ENCODE assay signal across 9 cellular contexts in the genomic region with DNA sequence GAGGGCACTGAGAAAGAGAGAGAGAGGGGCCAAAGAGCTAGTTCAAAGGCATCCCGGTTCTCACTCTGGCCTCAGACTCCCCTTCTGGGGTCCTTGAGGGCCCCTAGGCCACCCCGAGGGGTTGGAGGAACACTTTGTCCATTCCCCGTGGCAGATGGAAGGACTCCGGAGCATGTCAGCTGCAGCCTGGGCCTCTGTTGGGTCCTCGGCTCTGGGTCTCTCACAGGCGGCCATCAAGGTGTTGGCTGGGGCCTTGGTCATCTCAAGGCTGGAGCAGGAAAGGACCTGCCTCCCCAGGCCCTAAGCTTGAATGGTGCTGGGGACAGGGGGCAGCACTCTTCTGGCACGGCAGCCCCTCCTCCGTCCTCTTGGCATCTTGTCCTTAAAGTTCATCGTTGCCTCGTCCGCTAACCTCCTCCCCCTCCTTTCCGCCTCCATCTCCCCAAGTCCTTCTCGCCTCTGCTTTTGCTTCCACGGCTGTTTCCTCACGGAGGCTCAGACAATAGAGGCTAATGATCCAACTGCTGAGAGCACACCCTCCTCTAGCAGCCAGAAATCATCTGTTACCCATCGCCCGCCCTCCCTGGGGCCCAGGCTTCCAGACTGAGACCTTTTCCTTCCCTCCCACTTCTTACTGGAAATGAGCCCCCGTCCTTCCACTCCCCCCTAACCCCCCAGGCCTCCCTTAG. TPM values are rescaled to one million over a fixed set of nuclear protein-coding genes. Genes with fewer than 3 reads are reported as not detected.
DNase-seq lines count a peak whose midpoint lies in the region; ATAC-seq and TF ChIP-seq lines count a peak whose summit lies in the region.
"Had no signal": no experiment of that assay in that cellular context is flagged by ENCODE, and none has a peak within 500 bp of the region (broad histone marks: within the 10 kb centered on the region; RNA-seq: fewer than 3 reads in every experiment).

No MANE protein-coding gene starts in this region.

- H3K27me3 ChIP-seq in endodermal cell (ENCODE audit: control insufficient read depth, insufficient read depth, low read length, poor library complexity, severe bottlenecking): no peaks in the 10 kb centered on the region

- H3K36me3 Mint-ChIP-seq in activated naive CD4-positive, alpha-beta T cell treated with anti-CD3 and anti-CD28 coated beads, Interleukin-2, amount 50 U/mL, for 24 hours: no peaks in the 10 kb centered on the region
- no peaks in the 10 kb centered on the region for H3K36me3 Mint-ChIP-seq in endodermal cell (ENCODE audit: low read depth)
- H3K36me3 Mint-ChIP-seq in naive thymus-derived CD8-positive, alpha-beta T cell: no peaks in the 10 kb centered on the region

- no peak for ATAC-seq in naive thymus-derived CD8-positive, alpha-beta T cell
- no peak for ATAC-seq in GM21576 (IDR thresholded peaks at IDR 0.05; ENCODE audit: unreplicated experiment)

- TF ChIP-seq CTCF in endodermal cell (conservative IDR thresholded peaks at IDR 0.05): no peak

- TF ChIP-seq POLR2A in erythroblast (IDR thresholded peaks at IDR 0.05; ENCODE audit: low read length): no peak

- peaks cover 89% of the 10 kb centered on the region for H3K4me1 Mint-ChIP-seq in activated naive CD4-positive, alpha-beta T cell treated with anti-CD3 and anti-CD28 coated beads, Interleukin-2, amount 50 U/mL, for 24 hours
- peaks cover 16% of the 10 kb centered on the region for H3K4me1 Mint-ChIP-seq in endodermal cell
- H3K4me1 Mint-ChIP-seq in naive thymus-derived CD8-positive, alpha-beta T cell: peaks cover 50 to 93% (median 87%) of the 10 kb centered on the region in 4 donors

- H3K9me3 Mint-ChIP-seq in activated naive CD4-positive, alpha-beta T cell treated with anti-CD3 and anti-CD28 coated beads, Interleukin-2, amount 50 U/mL, for 24 hours: no peaks in the 10 kb centered on the region
- H3K9me3 Mint-ChIP-seq in endodermal cell: no peaks in the 10 kb centered on the region
- H3K9me3 Mint-ChIP-seq in naive thymus-derived CD8-positive, alpha-beta T cell: no peaks in the 10 kb centered on the region

- no peak overlapping the region for H3K9ac ChIP-seq in endodermal cell (ENCODE audit: extremely low read depth, low read length, poor library complexity, severe bottlenecking)

- no peaks in the 10 kb centered on the region for H3K36me3 ChIP-seq in endodermal cell (ENCODE audit: control insufficient read depth, insufficient read depth, low read length)

- peak overlapping the region; percentile 99 for H3K27ac Mint-ChIP-seq in activated naive CD4-positive, alpha-beta T cell treated with anti-CD3 and anti-CD28 coated beads, Interleukin-2, amount 50 U/mL, for 24 hours
- H3K27ac Mint-ChIP-seq in endodermal cell: no peak overlapping the region
- peak overlapping the region; percentile 90 to 99 (median 96) for H3K27ac Mint-ChIP-seq in naive thymus-derived CD8-positive, alpha-beta T cell

- H3K4me1 ChIP-seq in endodermal cell (ENCODE audit: control insufficient read depth, insufficient read depth, low read length): peaks cover 12% of the 10 kb centered on the region

- peak overlapping the region; percentile 74 for H3K4me3 Mint-ChIP-seq in activated naive CD4-positive, alpha-beta T cell treated with anti-CD3 and anti-CD28 coated beads, Interleukin-2, amount 50 U/mL, for 24 hours
- H3K4me3 Mint-ChIP-seq in endodermal cell: no peak overlapping the region
- peak overlapping the region; percentile 60 to 91 (median 85) for H3K4me3 Mint-ChIP-seq in naive thymus-derived CD8-positive, alpha-beta T cell

- POLR2A ChIA-PET in naive thymus-derived CD8-positive, alpha-beta T cell (lab: Charles Lee): interaction anchor here (0.7 to 37.3 kb wide), 11 partner anchors 9 to 231 kb away, joined by 3 to 2269 read pairs (median 4); partner anchors contain the start of genes CCR7 and TOP2A

- no peaks in the 10 kb centered on the region for H3K9me3 ChIP-seq in endodermal cell (ENCODE audit: control insufficient read depth, low read length)

- 84 to 94% methylated on average over 9 to 18 of the region's 18 CpGs for WGBS in endodermal cell (ENCODE audit: insufficient coverage in 1 of 2, insufficient read length in 1 of 2), 2 experiments

- H3K27ac ChIP-seq in endodermal cell (ENCODE audit: low read depth, low read length): peak overlapping the region; percentile 84

- no peak overlapping the region for H3K4me3 ChIP-seq in endodermal cell (ENCODE audit: low read length)

- no peak for DNase-seq in activated naive CD4-positive, alpha-beta T cell treated with Interleukin-2 at 50 U/mL for 16 hours
- DNase-seq in endodermal cell (no peak), SKM-1 treated with dmso at 0.1 percent for 144 hours (lab: John Stamatoyannopoulos, UW; ENCODE audit: unreplicated experiment) (no peak), erythroblast (lab: John Stamatoyannopoulos, UW) (no peak), superior temporal gyrus (ENCODE audit: extremely low spot score) (no peak)
- DNase-seq in naive thymus-derived CD8-positive, alpha-beta T cell: peak in 1 of 10 donors; percentile 16

- no peaks in the 10 kb centered on the region for H3K27me3 Mint-ChIP-seq in activated naive CD4-positive, alpha-beta T cell treated with anti-CD3 and anti-CD28 coated beads, Interleukin-2, amount 50 U/mL, for 24 hours
- H3K27me3 Mint-ChIP-seq in endodermal cell (ENCODE audit: insufficient read depth): peaks cover 53% of the 10 kb centered on the region
- H3K27me3 Mint-ChIP-seq in naive thymus-derived CD8-positive, alpha-beta T cell: peaks cover 0 to 2% (median 0%) of the 10 kb centered on the region in 5 donors

RNA-seq across cellular contexts. Expression of gene CCR7, which starts 23.3 kb away (rescaled TPM):
- under 1 TPM in 1 of 2 donors, not detected in 1; 0.53 TPM for total RNA-seq in endodermal cell
- polyA plus RNA-seq in endodermal cell (2013, experiment 1 of 2): 0.21 TPM
- not detected for polyA plus RNA-seq in endodermal cell (2013, experiment 2 of 2)
- total RNA-seq in naive thymus-derived CD8-positive, alpha-beta T cell: 100 to 1,000 TPM; 571 to 574 TPM
- polyA plus RNA-seq in naive thymus-derived CD8-positive, alpha-beta T cell: 1,000 to 10,000 TPM in 2 of 3 donors, 100 to 1,000 TPM in 1; 897 to 2,008 (median 1,531) TPM
- total RNA-seq: Daoy had no signal

RNA-seq across cellular contexts. Expression of gene TNS4, which starts 40.6 kb away (rescaled TPM):
- 1 to 10 TPM in 1 of 2 donors, under 1 TPM in 1; 0.89 to 2.5 TPM for total RNA-seq in endodermal cell
- 0.07 TPM for polyA plus RNA-seq in endodermal cell (2013, experiment 1 of 2)
- polyA plus RNA-seq in endodermal cell (2013, experiment 2 of 2): not detected
- total RNA-seq in naive thymus-derived CD8-positive, alpha-beta T cell: not detected
- polyA plus RNA-seq in naive thymus-derived CD8-positive, alpha-beta T cell: not detected

Comparison
In these comparisons a context has a peak if more than half of its experiments do, and no peak if none do; other contexts are left out.
1. RNA of gene CCR7, which starts 23.3 kb away (total RNA-seq): 571 to 574 TPM in naive thymus-derived CD8-positive, alpha-beta T cell; 0.53 TPM in endodermal cell; every median in the first group is over 100 times any median in the second.